1 cellular context compared by ENCODE assay signal in genomic region chr3:160618878-160619277, GRCh38.
TF ChIP-seq lines count a peak whose summit lies in the region.

No MANE protein-coding gene starts in this region.

TF ChIP-seq in endothelial cell of umbilical vein, 7 proteins besides CTCF, POLR2A, EP300 and RAD21:
- TF ChIP-seq FOS (IDR thresholded peaks at IDR 0.05; ENCODE audit: borderline replicate concordance, insufficient read depth, low read length) (no peak), MYC (IDR thresholded peaks at IDR 0.05; ENCODE audit: low read depth, low read length) (no peak), EZH2 (IDR thresholded peaks at IDR 0.05; ENCODE audit: borderline replicate concordance, low read depth, low read length, severe bottlenecking) (no peak), GATA2 (IDR thresholded peaks at IDR 0.05; ENCODE audit: insufficient read depth, insufficient read length, low read depth, low read length) (no peak), POLR2AphosphoS5 (IDR thresholded peaks at IDR 0.05; ENCODE audit: insufficient read depth, low read depth, low read length) (no peak)
- TF ChIP-seq, protein P1, sequence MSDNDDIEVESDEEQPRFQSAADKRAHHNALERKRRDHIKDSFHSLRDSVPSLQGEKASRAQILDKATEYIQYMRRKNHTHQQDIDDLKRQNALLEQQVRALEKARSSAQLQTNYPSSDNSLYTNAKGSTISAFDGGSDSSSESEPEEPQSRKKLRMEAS (IDR thresholded peaks at IDR 0.05; ENCODE audit: insufficient read depth, insufficient read length), result no peak
